ENCODE assay signal across 29 cellular contexts in the genomic region with DNA sequence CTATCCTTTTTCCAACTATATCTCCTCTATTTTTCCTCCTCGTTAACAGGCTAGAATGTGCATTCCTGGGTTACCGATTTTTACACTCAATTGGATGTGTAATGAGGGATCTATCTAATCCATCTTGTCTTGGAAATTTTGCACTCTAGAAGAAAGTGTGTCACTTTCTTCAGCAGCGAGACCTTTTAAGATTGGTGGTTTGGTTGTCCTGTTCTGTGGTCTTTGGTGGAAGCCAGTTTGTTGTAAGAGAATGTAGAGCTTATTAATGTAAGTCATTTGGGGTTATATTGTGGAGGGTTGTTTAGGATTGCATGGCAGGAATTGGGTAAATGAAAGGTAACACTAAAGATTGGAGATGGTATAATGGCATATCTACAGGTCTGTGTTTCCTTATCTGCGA.
"Had no signal": no experiment of that assay in that cellular context is flagged by ENCODE, and none has a peak within 500 bp of the region (broad histone marks: within the 10 kb centered on the region; RNA-seq: fewer than 3 reads in every experiment).

No MANE protein-coding gene starts in this region.

- H3K4me3 ChIP-seq: coronary artery, esophagus squamous epithelium, lower lobe of right lung, right atrium auricular region, smooth muscle cell, suprapubic skin, transverse colon, upper lobe of right lung, uterus had no signal

- DNase-seq: dermis blood vessel endothelial cell; effector memory CD4-positive, alpha-beta T cell; erythroblast; esophagus squamous epithelium; head of caudate nucleus; left ventricle myocardium superior; lower lobe of right lung; naive thymus-derived CD8-positive, alpha-beta T cell; stimulated activated CD4-positive, alpha-beta T cell treated with anti-CD3 and anti-CD28 coated beads, Interleukin-12 subunit alpha, Interleukin-12 subunit beta, amount 100 ng/mL, for 4 hours; stimulated activated CD4-positive, alpha-beta T cell treated with anti-CD3 and anti-CD28 coated beads, Interleukin-1b, Interleukin-23, amount 100 ng/mL, for 48 hours; stimulated activated CD4-positive, alpha-beta T cell treated with anti-CD3 and anti-CD28 coated beads, Interleukin-4, amount 100 ng/mL, for 1 hour; stimulated activated CD8-positive, alpha-beta memory T cell treated with anti-CD3 and anti-CD28 coated beads, Interleukin-4, amount 100 ng/mL, for 48 hours; stimulated activated naive CD4-positive, alpha-beta T cell; stimulated activated naive CD8-positive, alpha-beta T cell treated with anti-CD3 and anti-CD28 coated beads, Interleukin-15, amount 100 ng/mL, for 72 hours; transverse colon; upper lobe of right lung; uterus had no signal

- H3K9me3 ChIP-seq: esophagus squamous epithelium, lower lobe of right lung, neutrophil, right atrium auricular region, suprapubic skin, transverse colon, upper lobe of right lung, uterus had no signal

- H3K4me3 Mint-ChIP-seq: naive thymus-derived CD8-positive, alpha-beta T cell; neural crest cell; stimulated activated naive CD8-positive, alpha-beta T cell treated with anti-CD3 and anti-CD28 coated beads, Interleukin-15, amount 100 ng/mL, for 72 hours had no signal

- ATAC-seq: left ventricle myocardium superior; lower lobe of right lung; naive thymus-derived CD8-positive, alpha-beta T cell; sciatic nerve; stimulated activated naive CD8-positive, alpha-beta T cell treated with anti-CD3 and anti-CD28 coated beads, Interleukin-15, amount 100 ng/mL, for 72 hours; upper lobe of right lung had no signal

- H3K27ac Mint-ChIP-seq: naive thymus-derived CD8-positive, alpha-beta T cell; progenitor cell of endocrine pancreas; stimulated activated naive CD8-positive, alpha-beta T cell treated with anti-CD3 and anti-CD28 coated beads, Interleukin-15, amount 100 ng/mL, for 72 hours had no signal

- H3K27me3 ChIP-seq: esophagus squamous epithelium, neutrophil, right atrium auricular region, suprapubic skin, transverse colon, upper lobe of right lung, uterus had no signal

- H3K27me3 Mint-ChIP-seq: naive thymus-derived CD8-positive, alpha-beta T cell; progenitor cell of endocrine pancreas; stimulated activated naive CD8-positive, alpha-beta T cell treated with anti-CD3 and anti-CD28 coated beads, Interleukin-15, amount 100 ng/mL, for 72 hours had no signal

- H3K4me2 ChIP-seq: smooth muscle cell had no signal

- H3K9ac ChIP-seq: parathyroid adenoma had no signal

- H3K4me1 ChIP-seq: esophagus squamous epithelium, lower lobe of right lung, parathyroid adenoma, right atrium auricular region, suprapubic skin, transverse colon, upper lobe of right lung had no signal

- FAIRE-seq: endometrium, frontal cortex, keratinocyte had no signal

- H3K27ac ChIP-seq: coronary artery, esophagus squamous epithelium, lower lobe of right lung, neutrophil, parathyroid adenoma, right atrium auricular region, suprapubic skin, transverse colon, upper lobe of right lung had no signal

- H3K36me3 Mint-ChIP-seq: naive thymus-derived CD8-positive, alpha-beta T cell had no signal

- H3K9me3 Mint-ChIP-seq: naive thymus-derived CD8-positive, alpha-beta T cell; neural crest cell; stimulated activated naive CD8-positive, alpha-beta T cell treated with anti-CD3 and anti-CD28 coated beads, Interleukin-15, amount 100 ng/mL, for 72 hours had no signal

- H3K36me3 ChIP-seq: esophagus squamous epithelium, lower lobe of right lung, right atrium auricular region, suprapubic skin, transverse colon, upper lobe of right lung, uterus had no signal

- H2AFZ ChIP-seq: parathyroid adenoma had no signal
